Comparison of ENCODE assay signal across 1 cellular context in the genomic region with DNA sequence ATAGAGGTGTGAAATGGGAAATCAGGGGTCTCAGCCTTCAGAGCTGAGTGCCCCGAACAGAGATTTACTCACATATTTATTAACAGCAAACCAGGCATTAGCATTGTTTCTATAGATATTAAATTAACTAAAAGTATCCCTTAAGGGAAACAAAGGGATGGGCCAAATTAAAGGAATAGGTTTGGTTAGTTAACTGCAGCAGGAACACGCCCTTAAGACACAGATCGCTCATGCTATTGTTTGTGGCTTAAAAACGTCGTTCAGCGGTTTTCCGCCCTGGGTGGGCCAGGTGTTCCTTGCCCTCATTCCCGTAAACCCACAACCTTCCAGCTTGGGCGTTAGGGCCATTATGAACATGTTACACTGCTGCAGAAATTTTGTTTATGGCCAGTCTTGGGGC. TPM values are rescaled to one million over a fixed set of nuclear protein-coding genes. Genes with fewer than 3 reads are reported as not detected.
"Had no signal": no experiment of that assay in that cellular context is flagged by ENCODE, and none has a peak within 500 bp of the region (broad histone marks: within the 10 kb centered on the region; RNA-seq: fewer than 3 reads in every experiment).

No MANE protein-coding gene starts in this region.

RNA-seq across cellular contexts. Expression of a gene that starts 30.8 kb away (rescaled TPM):
- total RNA-seq: MCF 10A had no signal
